Comparison of ENCODE assay signal across 10 cellular contexts in genomic region chr9:10479172-10479571, GRCh38.
DNase-seq lines count a peak whose midpoint lies in the region; ATAC-seq and TF ChIP-seq lines count a peak whose summit lies in the region.
"Had no signal": no experiment of that assay in that cellular context is flagged by ENCODE, and none has a peak within 500 bp of the region (broad histone marks: within the 10 kb centered on the region; RNA-seq: fewer than 3 reads in every experiment).

No MANE protein-coding gene starts in this region.

- H3K36me3 Mint-ChIP-seq in endothelial cell (ENCODE audit: low read depth, unreplicated experiment), result no peaks in the 10 kb centered on the region

- no peaks in the 10 kb centered on the region for H3K27me3 Mint-ChIP-seq in endothelial cell (ENCODE audit: unreplicated experiment)

- no peaks in the 10 kb centered on the region for H3K9me2 ChIP-seq in PC-3 (replicated peaks; ENCODE audit: low read length)

- intact Hi-C loops in PC-3 (cut with micrococcal nuclease), result no loop called here

- TF ChIP-seq CTCF in PC-3 (conservative IDR thresholded peaks at IDR 0.05; ENCODE audit: low read depth, low read length), result peak; percentile 55
- peak; percentile 87 for TF ChIP-seq CTCF in endothelial cell (IDR thresholded peaks at IDR 0.05; ENCODE audit: unreplicated experiment)
- TF ChIP-seq CTCF in smooth muscle cell (IDR thresholded peaks at IDR 0.05; ENCODE audit: borderline replicate concordance, insufficient read depth, poor library complexity, severe bottlenecking), result peak; percentile 50

- H3K36me3 ChIP-seq in PC-3 (ENCODE audit: low read depth, low read length), result no peaks in the 10 kb centered on the region
- no peaks in the 10 kb centered on the region for H3K36me3 ChIP-seq in smooth muscle cell (ENCODE audit: low read depth)
- H3K36me3 ChIP-seq: esophagus muscularis mucosa had no signal

- no peaks in the 10 kb centered on the region for H3K9me3 ChIP-seq in PC-3 (ENCODE audit: low read length)
- no peaks in the 10 kb centered on the region for H3K9me3 ChIP-seq in smooth muscle cell (replicated peaks; ENCODE audit: low read depth)

- no peak overlapping the region for H3K27ac Mint-ChIP-seq in endothelial cell (ENCODE audit: unreplicated experiment)

- ATAC-seq in PC-3 (no peak), GM19023 (IDR thresholded peaks at IDR 0.05; ENCODE audit: unreplicated experiment) (no peak)

- H3F3A ChIP-seq in PC-3 (ENCODE audit: low read length, unreplicated experiment), result no peaks in the 10 kb centered on the region
- no peaks in the 10 kb centered on the region for H3F3A ChIP-seq in smooth muscle cell (ENCODE audit: low read depth)

- POLR2A ChIA-PET in PC-3 (lab: Charles Lee; ENCODE audit: unreplicated experiment), result no interaction called here

- no peak overlapping the region for H3K4me3 Mint-ChIP-seq in endothelial cell (ENCODE audit: unreplicated experiment)

- DNase-seq in NCI-H82 (lab: John Stamatoyannopoulos, UW), result peak; percentile 38
- no peak for DNase-seq in NCI-H82 treated with DMSO at 0.1 percent for 48 hours (lab: John Stamatoyannopoulos, UW; ENCODE audit: unreplicated experiment)
- DNase-seq in PC-3, result peak; percentile 17
- no peak for DNase-seq in endothelial cell (ENCODE audit: low spot score)
- no peak for DNase-seq in smooth muscle cell (lab: John Stamatoyannopoulos, UW; ENCODE audit: unreplicated experiment)
- DNase-seq in central memory CD4-positive, alpha-beta T cell, result no peak
- no peak for DNase-seq in UCSD-AML1 (lab: John Stamatoyannopoulos, UW; ENCODE audit: unreplicated experiment)
- DNase-seq: activated CD4-positive, alpha-beta T cell treated with anti-CD3 and anti-CD28 coated beads, Interleukin-2, amount 50 U/mL, for 48 hours had no signal

- H3K27me3 ChIP-seq in PC-3 (ENCODE audit: low read length) (no peaks in the 10 kb centered on the region), smooth muscle cell (ENCODE audit: low read depth) (no peaks in the 10 kb centered on the region)
- H3K27me3 ChIP-seq: esophagus muscularis mucosa had no signal

- no peaks in the 10 kb centered on the region for H3K4me1 Mint-ChIP-seq in endothelial cell (ENCODE audit: unreplicated experiment)

- H3K4me1 ChIP-seq in PC-3 (ENCODE audit: insufficient read depth, low read length) (no peaks in the 10 kb centered on the region), smooth muscle cell (ENCODE audit: low read depth) (no peaks in the 10 kb centered on the region)
- H3K4me1 ChIP-seq: esophagus muscularis mucosa had no signal

- no peak overlapping the region for H3K4me3 ChIP-seq in PC-3 (ENCODE audit: low read length)
- no peak overlapping the region for H3K4me3 ChIP-seq in smooth muscle cell
- H3K4me3 ChIP-seq: esophagus muscularis mucosa had no signal

- CTCF ChIA-PET in PC-3 (lab: Charles Lee), result no interaction called here

- no TSS peak for BruUV-seq in PC-3 (replicated peaks; lab: Mats Ljungman, UMichigan)

- WGBS in smooth muscle cell (ENCODE audit: low lambda C conversion rate), result 20% methylated on average over 3 of the region's 3 CpGs

- H4K20me1 ChIP-seq in PC-3 (ENCODE audit: low read length) (no peaks in the 10 kb centered on the region), smooth muscle cell (ENCODE audit: low read depth) (no peaks in the 10 kb centered on the region)

- H3K9me3 Mint-ChIP-seq in endothelial cell (ENCODE audit: unreplicated experiment), result no peaks in the 10 kb centered on the region

- H3K79me2 ChIP-seq in PC-3 (ENCODE audit: low read length) (no peaks in the 10 kb centered on the region), smooth muscle cell (ENCODE audit: low read depth) (no peaks in the 10 kb centered on the region)

- H3K27ac ChIP-seq in PC-3 (ENCODE audit: low read length) (no peak overlapping the region), smooth muscle cell (ENCODE audit: low read depth) (no peak overlapping the region)
- H3K27ac ChIP-seq: esophagus muscularis mucosa had no signal

- H3K4me2 ChIP-seq in PC-3 (ENCODE audit: low read length) (no peak overlapping the region), smooth muscle cell (no peak overlapping the region)

- H3K9ac ChIP-seq in PC-3 (ENCODE audit: low read length) (no peak overlapping the region), smooth muscle cell (ENCODE audit: low read depth) (no peak overlapping the region)

- H2AFZ ChIP-seq in PC-3 (ENCODE audit: low read length), result no peak overlapping the region
- H2AFZ ChIP-seq in smooth muscle cell (ENCODE audit: low read depth), result no peak overlapping the region

Comparison
In these comparisons a context has a peak if more than half of its experiments do, and no peak if none do; other contexts are left out.
1. DNase-seq: peak in NCI-H82 (single experiment) and PC-3 (single experiment); none in NCI-H82 treated with DMSO at 0.1 percent for 48 hours (single experiment), endothelial cell (single experiment), smooth muscle cell (single experiment), central memory CD4-positive, alpha-beta T cell (single experiment) and UCSD-AML1 (single experiment).
2. Peak in every context shown above with its lines, with median percentiles within 50 percentile points of each other: CTCF ChIP-seq.